ENCODE assay signal across 18 cellular contexts in genomic region chr20:22449115-22449973, GRCh38.
DNase-seq lines count a peak whose midpoint lies in the region; ATAC-seq and TF ChIP-seq lines count a peak whose summit lies in the region.
"Had no signal": no experiment of that assay in that cellular context is flagged by ENCODE, and none has a peak within 500 bp of the region (broad histone marks: within the 10 kb centered on the region; RNA-seq: fewer than 3 reads in every experiment).

No MANE protein-coding gene starts in this region.

- H3K4me3 ChIP-seq in osteoblast (ENCODE audit: insufficient read depth, low read length) (no peak overlapping the region), sigmoid colon (no peak overlapping the region)
- H3K4me3 ChIP-seq: K562, smooth muscle cell had no signal

- no peaks in the 10 kb centered on the region for H3K4me1 ChIP-seq in osteoblast (ENCODE audit: insufficient read depth, low read length)
- peaks cover 0 to 10% (median 4%) of the 10 kb centered on the region in 4 donors for H3K4me1 ChIP-seq in sigmoid colon

- TF ChIP-seq CTCF in osteoblast (IDR thresholded peaks at IDR 0.05; ENCODE audit: extremely low read depth, low read depth, low read length) (no peak), sigmoid colon (IDR thresholded peaks at IDR 0.05) (no peak)

- intact Hi-C loops in sigmoid colon (cut with DNase I): no loop called here

- no peaks in the 10 kb centered on the region for H3K36me3 Mint-ChIP-seq in T-helper 17 cell (ENCODE audit: low read depth)
- H3K36me3 Mint-ChIP-seq: immature natural killer cell, natural killer cell had no signal

- no peak overlapping the region for H3K27ac ChIP-seq in osteoblast (ENCODE audit: low read depth, low read length)
- H3K27ac ChIP-seq in sigmoid colon: no peak overlapping the region
- H3K27ac ChIP-seq: C4-2B had no signal

- no peak for TF ChIP-seq EP300 in sigmoid colon (IDR thresholded peaks at IDR 0.05)

- H3K27me3 Mint-ChIP-seq in T-helper 17 cell: no peaks in the 10 kb centered on the region

- H3K9me3 ChIP-seq in osteoblast (ENCODE audit: low read depth, low read length): no peaks in the 10 kb centered on the region
- no peaks in the 10 kb centered on the region for H3K9me3 ChIP-seq in sigmoid colon
- H3K9me3 ChIP-seq in T-helper 17 cell (ENCODE audit: control insufficient read depth, low read length, poor library complexity, severe bottlenecking): no peaks in the 10 kb centered on the region

- ATAC-seq in esophagus mucosa: peak; percentile 29
- no peak for ATAC-seq in T-helper 17 cell
- ATAC-seq: K562, natural killer cell, Panc1 had no signal

- 49 to 56% methylated on average over 12 of the region's 12 CpGs for WGBS in sigmoid colon, 2 donors

- H3K27me3 ChIP-seq in osteoblast (ENCODE audit: insufficient read depth, low read length) (no peaks in the 10 kb centered on the region), sigmoid colon (peaks cover 0 to 4% (median 0%) of the 10 kb centered on the region in 3 donors)

- H3K4me1 Mint-ChIP-seq in T-helper 17 cell: no peaks in the 10 kb centered on the region
- H3K4me1 Mint-ChIP-seq: immature natural killer cell, natural killer cell had no signal

- no peak overlapping the region for H3K4me2 ChIP-seq in osteoblast (ENCODE audit: insufficient read depth, low read length)
- H3K4me2 ChIP-seq: smooth muscle cell had no signal

- no peak overlapping the region for H3K27ac Mint-ChIP-seq in T-helper 17 cell
- H3K27ac Mint-ChIP-seq: immature natural killer cell; natural killer cell; T-helper 1 cell treated with Interleukin-12 subunit alpha and Interleukin-12 subunit beta and Interleukin-4 antibody, amounts not matched to agents 30 μg/mL and 1 μg/mL, for 36 hours had no signal

- no peak for TF ChIP-seq POLR2A in sigmoid colon (IDR thresholded peaks at IDR 0.05)

- H3K36me3 ChIP-seq in osteoblast (ENCODE audit: insufficient read depth, low read length) (no peaks in the 10 kb centered on the region), sigmoid colon (no peaks in the 10 kb centered on the region)

- no peak overlapping the region for H2AFZ ChIP-seq in osteoblast (ENCODE audit: low read length)

- no peaks in the 10 kb centered on the region for H4K20me1 ChIP-seq in osteoblast (ENCODE audit: insufficient read depth, low read length)

- no peak overlapping the region for H3K4me3 Mint-ChIP-seq in T-helper 17 cell
- H3K4me3 Mint-ChIP-seq: immature natural killer cell; natural killer cell; T-helper 1 cell treated with Interleukin-12 subunit alpha and Interleukin-12 subunit beta and Interleukin-4 antibody, amounts not matched to agents 30 μg/mL and 1 μg/mL, for 36 hours had no signal

- DNase-seq in Daoy (ENCODE audit: low read depth): peak; percentile 6
- DNase-seq in NCI-H2081 treated with DMSO at 0.1 percent for 48 hours (lab: John Stamatoyannopoulos, UW): peak; percentile 72
- peak; percentile 73 for DNase-seq in osteoblast (ENCODE audit: insufficient read length, low spot score, missing footprints)
- no peak for DNase-seq in sigmoid colon
- DNase-seq in NCI-H187 (lab: John Stamatoyannopoulos, UW): no peak
- DNase-seq in SIG-M5 (lab: John Stamatoyannopoulos, UW): no peak
- DNase-seq in T-helper 17 cell: no peak
- DNase-seq: activated CD4-positive, alpha-beta T cell treated with anti-CD3 and anti-CD28 coated beads for 4 hours; activated T-cell treated with anti-CD3 and anti-CD28 coated beads, Interleukin-2, amount 50 U/mL, for 1 hour; immature natural killer cell; natural killer cell; NCI-H2171 had no signal

- no peaks in the 10 kb centered on the region for H3K79me2 ChIP-seq in osteoblast (ENCODE audit: insufficient read depth, low read length)

Comparison
In these comparisons a context has a peak if more than half of its experiments do, and no peak if none do; other contexts are left out.
1. DNase-seq: peak in Daoy (single experiment), NCI-H2081 treated with DMSO at 0.1 percent for 48 hours (single experiment) and osteoblast (single experiment); none in sigmoid colon (single experiment), NCI-H187 (0 of 2), SIG-M5 (single experiment) and T-helper 17 cell (0 of 3).